Comparison of ENCODE assay signal across 8 cellular contexts in genomic region chr1:180845352-180845751, GRCh38.
"Had no signal": no experiment of that assay in that cellular context is flagged by ENCODE, and none has a peak within 500 bp of the region (broad histone marks: within the 10 kb centered on the region; RNA-seq: fewer than 3 reads in every experiment).

No MANE protein-coding gene starts in this region.

- H3K4me3 ChIP-seq: GM12878 had no signal

- DNase-seq: GDM1, GF-D8 had no signal

- ATAC-seq: GM12878 had no signal

- FAIRE-seq: G401.6, GM12878, GM12891, GM12892, GM18507, GM19239 had no signal
